21 cellular contexts compared by ENCODE assay signal in the genomic region with DNA sequence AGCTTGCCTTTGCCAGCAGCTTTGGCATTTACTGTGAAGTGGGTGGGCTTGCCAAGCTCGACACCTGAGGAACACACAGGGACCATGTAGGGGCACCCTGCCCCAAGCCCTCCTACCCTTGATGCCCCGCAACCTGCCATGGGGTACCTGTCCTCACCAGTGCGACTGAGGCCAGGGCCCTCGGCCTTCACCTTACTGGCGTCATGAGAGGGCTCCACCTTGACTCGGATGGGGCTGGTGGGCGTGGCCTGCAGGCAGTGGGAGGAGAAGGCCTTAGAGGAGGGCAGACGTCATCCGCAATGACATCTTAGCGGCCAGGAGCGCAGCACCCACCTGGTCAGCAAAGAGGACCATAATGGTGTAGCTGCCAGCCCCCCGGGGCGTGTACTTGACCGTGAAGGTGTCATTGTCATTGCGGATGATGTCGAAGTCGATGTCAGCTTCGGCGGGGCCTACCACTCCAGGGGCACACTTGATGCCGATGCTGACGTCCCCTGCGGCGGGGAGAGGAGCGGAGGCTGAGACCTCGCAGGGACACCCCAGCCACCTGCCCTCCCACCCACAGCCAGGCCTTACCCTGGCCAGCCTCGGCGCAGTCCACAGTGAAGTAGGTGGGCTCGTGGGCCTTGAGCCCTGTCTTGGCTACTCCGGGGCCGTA. TPM values are rescaled to one million over a fixed set of nuclear protein-coding genes. Genes with fewer than 3 reads are reported as not detected.
DNase-seq lines count a peak whose midpoint lies in the region; ATAC-seq, FAIRE-seq and TF ChIP-seq lines count a peak whose summit lies in the region.
"Had no signal": no experiment of that assay in that cellular context is flagged by ENCODE, and none has a peak within 500 bp of the region (broad histone marks: within the 10 kb centered on the region; RNA-seq: fewer than 3 reads in every experiment).

No MANE protein-coding gene starts in this region.

- no peak for DNase-seq in HepG2 (ENCODE audit: low spot score)
- no peak for DNase-seq in right lobe of liver
- no peak for DNase-seq in coronary artery (ENCODE audit: low spot score)
- no peak for DNase-seq in mammary epithelial cell
- DNase-seq in osteocyte (ENCODE audit: extremely low spot score, unreplicated experiment) = no peak
- DNase-seq: activated CD4-positive, alpha-beta T cell treated with anti-CD3 and anti-CD28 coated beads, Interleukin-2, amount 50 U/mL, for 48 hours; activated gamma-delta T cell treated with Interleukin-2 at 50 U/mL for 16 hours; dermis blood vessel endothelial cell; IMR-90; NCI-H1436; NCI-H510A; NK-92 treated with Interleukin-12 subunit alpha and Interleukin-12 subunit beta, amount 100 ng/mL, for 24 hours; Peyer's patch; stimulated activated CD4-positive, alpha-beta T cell treated with anti-CD3 and anti-CD28 coated beads, Interleukin-4, amount 100 ng/mL, for 4 hours had no signal

- H3K36me3 Mint-ChIP-seq in osteocyte (ENCODE audit: unreplicated experiment) = peaks cover 11% of the 10 kb centered on the region

- H4K20me1 ChIP-seq in HepG2 (ENCODE audit: insufficient read depth, low read length) (peaks cover 3% of the 10 kb centered on the region; the same call in 1 of the 2 replicates), mammary epithelial cell (ENCODE audit: insufficient read depth, low read length) (peaks cover 23% of the 10 kb centered on the region)

- no peak overlapping the region for H3K9ac ChIP-seq in HepG2 (ENCODE audit: insufficient read depth, low read depth, low read length)
- H3K9ac ChIP-seq in mammary epithelial cell (ENCODE audit: insufficient read depth, low read length) = no peak overlapping the region

- CTCF ChIA-PET in HepG2 (lab: Yijun Ruan, JAX; ENCODE audit: low intra/inter-chr PET ratio, low total read pairs) = no interaction called here
- CTCF ChIA-PET in mammary epithelial cell (lab: Charles Lee; ENCODE audit: low non-redundant PET) = no interaction called here

- in situ Hi-C loops in HepG2 (cut with HindIII; ENCODE audit: extremely low pct_ligation_motif_present, low pct_unique_long_range_greater_than_20kb) = no loop called here
- in situ Hi-C loops in mammary epithelial cell (cut with MboI; ENCODE audit: low sequenced_read_pairs in 2 of 2) = no loop called here

- BruUV-seq in HepG2 (replicated peaks; lab: Mats Ljungman, UMichigan) (no TSS peak), mammary epithelial cell (replicated peaks; lab: Mats Ljungman, UMichigan) (no TSS peak)

- dilution Hi-C loops in mammary epithelial cell (cut with HindIII; ENCODE audit: low sequenced_read_pairs) = no loop called here

- H3K27ac Mint-ChIP-seq in osteocyte (ENCODE audit: unreplicated experiment) = no peak overlapping the region
- H3K27ac Mint-ChIP-seq: T-helper 2 cell treated with Interferon-gamma antibody and Interleukin-4, amounts not matched to agents 5 μg/mL and 100 μg/mL, for 36 hours; WTC11 had no signal

- POLR2A ChIA-PET in HepG2 (lab: Yijun Ruan, JAX) = no interaction called here

- no peak for TF ChIP-seq RAD21 in HepG2 (CRISPR knock-in tag; IDR thresholded peaks at IDR 0.05)

- H3K79me2 ChIP-seq in HepG2 (ENCODE audit: insufficient read depth, low read length) (no peaks in the 10 kb centered on the region), mammary epithelial cell (ENCODE audit: insufficient read depth, low read length) (peaks cover 95% of the 10 kb centered on the region)

- 80% methylated on average over 2 of the region's 30 CpGs for WGBS in HepG2 (ENCODE audit: low lambda C conversion rate)
- no CpG with 5 or more reads among the region's 30 CpGs for WGBS in right lobe of liver (ENCODE audit: insufficient coverage, low coverage, low lambda C conversion rate, missing lambda C conversion rate)
- 84% methylated on average over 16 of the region's 30 CpGs for WGBS in mammary epithelial cell (ENCODE audit: low coverage, missing lambda C conversion rate)

- peaks cover 18% of the 10 kb centered on the region for H3K4me1 ChIP-seq in HepG2 (ENCODE audit: insufficient read depth, low read length)
- H3K4me1 ChIP-seq in right lobe of liver = peaks cover 0 to 5% (median 0%) of the 10 kb centered on the region in 4 donors
- peaks cover 22% of the 10 kb centered on the region for H3K4me1 ChIP-seq in mammary epithelial cell (ENCODE audit: insufficient read depth, low read length)
- H3K4me1 ChIP-seq: Peyer's patch had no signal

- FAIRE-seq in HepG2 (lab: Jason Lieb, UNC) = no peak
- FAIRE-seq: A204.1, G401.6 had no signal

- H3K9me3 ChIP-seq in HepG2 (ENCODE audit: low read length) (no peaks in the 10 kb centered on the region), right lobe of liver (no peaks in the 10 kb centered on the region), mammary epithelial cell (replicated peaks; ENCODE audit: insufficient read depth, low read length) (no peaks in the 10 kb centered on the region)
- H3K9me3 ChIP-seq: neutrophil, Peyer's patch had no signal

- H3K9me3 Mint-ChIP-seq in osteocyte (ENCODE audit: unreplicated experiment) = no peaks in the 10 kb centered on the region
- H3K9me3 Mint-ChIP-seq: T-helper 2 cell treated with Interferon-gamma antibody and Interleukin-4, amounts not matched to agents 5 μg/mL and 100 μg/mL, for 36 hours; WTC11 had no signal

- H3K4me1 Mint-ChIP-seq in osteocyte (ENCODE audit: unreplicated experiment) = peaks cover 7% of the 10 kb centered on the region
- H3K4me1 Mint-ChIP-seq: WTC11 had no signal

- TF ChIP-seq EP300 in HepG2 (IDR thresholded peaks at IDR 0.05; ENCODE audit: low read depth in 2 of 2, low read length in 2 of 2) (no peak), HepG2 (CRISPR knock-in tag; IDR thresholded peaks at IDR 0.05; ENCODE audit: borderline replicate concordance) (no peak)

- H3K4me3 Mint-ChIP-seq in osteocyte (ENCODE audit: unreplicated experiment) = no peak overlapping the region
- H3K4me3 Mint-ChIP-seq: T-helper 2 cell treated with Interferon-gamma antibody and Interleukin-4, amounts not matched to agents 5 μg/mL and 100 μg/mL, for 36 hours; WTC11 had no signal

- H3K27me3 ChIP-seq in HepG2 (ENCODE audit: control insufficient read depth in 1 of 2, insufficient read depth in 2 of 2, low read length in 2 of 2) = no peaks in the 10 kb centered on the region
- H3K27me3 ChIP-seq in right lobe of liver = no peaks in the 10 kb centered on the region
- H3K27me3 ChIP-seq in mammary epithelial cell (ENCODE audit: insufficient read depth, low read length) = no peaks in the 10 kb centered on the region
- H3K27me3 ChIP-seq: neutrophil, Peyer's patch had no signal

- peaks cover 27 to 62% of the 10 kb centered on the region in 2 experiments; a peak in 4 of 5 replicates for H3K36me3 ChIP-seq in HepG2 (replicated peaks in 1 of 2; ENCODE audit: control insufficient read depth in 1 of 2, insufficient read depth in 2 of 2, low read length in 2 of 2)
- peaks cover 0 to 3% (median 0%) of the 10 kb centered on the region in 4 donors for H3K36me3 ChIP-seq in right lobe of liver
- peaks cover 16% of the 10 kb centered on the region for H3K36me3 ChIP-seq in mammary epithelial cell (ENCODE audit: insufficient read depth, low read length)

- no peaks in the 10 kb centered on the region for H3K27me3 Mint-ChIP-seq in osteocyte (ENCODE audit: unreplicated experiment)

- H3K4me2 ChIP-seq in HepG2 (ENCODE audit: low read depth, low read length) = no peak overlapping the region
- H3K4me2 ChIP-seq in mammary epithelial cell (ENCODE audit: insufficient read depth, low read depth, low read length) = no peak overlapping the region

- TF ChIP-seq CTCF in HepG2 (CRISPR knock-in tag; IDR thresholded peaks at IDR 0.05) (no peak), right lobe of liver (IDR thresholded peaks at IDR 0.05) (no peak), coronary artery (IDR thresholded peaks at IDR 0.05) (no peak), mammary epithelial cell (conservative IDR thresholded peaks at IDR 0.05 in 1 of 2, IDR thresholded peaks at IDR 0.05 in 1 of 2; ENCODE audit: extremely low read depth in 1 of 2, insufficient read depth in 1 of 2, low read depth in 1 of 2, low read length in 2 of 2) (no peak), osteocyte (IDR thresholded peaks at IDR 0.05) (no peak)

- ATAC-seq in HepG2 (no peak), right lobe of liver (no peak), GM18519 (IDR thresholded peaks at IDR 0.05; ENCODE audit: low FRiP score, unreplicated experiment) (no peak)
- ATAC-seq: WTC11 had no signal

- intact Hi-C loops in HepG2 (cut with micrococcal nuclease; ENCODE audit: unreplicated experiment) = no loop called here
- intact Hi-C loops in right lobe of liver (cut with DNase I) = no loop called here
- intact Hi-C loops in mammary epithelial cell (cut with micrococcal nuclease) = no loop called here

- H3K27ac ChIP-seq in HepG2 (ENCODE audit: extremely low read length, insufficient read depth, low read length) = no peak overlapping the region
- no peak overlapping the region for H3K27ac ChIP-seq in right lobe of liver
- peak overlapping the region in 1 of 2 donors; percentile 55 for H3K27ac ChIP-seq in coronary artery
- H3K27ac ChIP-seq in mammary epithelial cell (ENCODE audit: insufficient read depth, low read depth, low read length) = no peak overlapping the region
- H3K27ac ChIP-seq: neutrophil, SK-N-MC had no signal

- no peak for TF ChIP-seq POLR2A in HepG2 (IDR thresholded peaks at IDR 0.05; ENCODE audit: insufficient read depth in 1 of 2, low read depth in 2 of 2, low read length in 2 of 2)
- no peak for TF ChIP-seq POLR2A in right lobe of liver (IDR thresholded peaks at IDR 0.05)

- no peak overlapping the region for H3K4me3 ChIP-seq in HepG2 (replicated peaks in 1 of 3; ENCODE audit: insufficient read depth in 1 of 3, low read depth in 2 of 3, low read length in 3 of 3)
- no peak overlapping the region for H3K4me3 ChIP-seq in right lobe of liver
- H3K4me3 ChIP-seq in coronary artery = peak overlapping the region; percentile 8
- no peak overlapping the region for H3K4me3 ChIP-seq in mammary epithelial cell (replicated peaks in 1 of 3; ENCODE audit: insufficient read depth in 1 of 3, low read depth in 2 of 3, low read length in 3 of 3)
- H3K4me3 ChIP-seq: Peyer's patch, SK-N-MC had no signal

- H2AFZ ChIP-seq in HepG2 (ENCODE audit: low read length) (no peak overlapping the region), mammary epithelial cell (ENCODE audit: low read depth, low read length) (no peak overlapping the region)

RNA-seq across cellular contexts. Expression of a gene that starts 12.2 kb away (rescaled TPM):
- total RNA-seq in HepG2 (2016; rRNA removed; fragmentation: Illumina TruSeq; extraction: Trizol) = 119 and 174 TPM in 2 replicates
- total RNA-seq in HepG2 (2016; cell fraction: cytosol; rRNA removed; fragmentation: Illumina TruSeq; extraction: Trizol; ENCODE audit: low read depth) = 13.2 and 13.4 TPM in 2 replicates
- 90.0 and 191 TPM in 2 replicates for total RNA-seq in HepG2 (2016; cell fraction: insoluble cytoplasmic fraction; rRNA removed; fragmentation: Illumina TruSeq; extraction: Trizol)
- total RNA-seq in HepG2 (2016; cell fraction: membrane; rRNA removed; fragmentation: Illumina TruSeq; extraction: Trizol) = 36.3 and 36.5 TPM in 2 replicates
- total RNA-seq in HepG2 (2016; cell fraction: nucleus; rRNA removed; fragmentation: Illumina TruSeq; extraction: Trizol) = 184 and 199 TPM in 2 replicates
- 83.4 and 117 TPM in 2 replicates for polyA plus RNA-seq in HepG2 (2011; rRNA removed)
- 51.4 and 75.1 TPM in 2 replicates for polyA plus RNA-seq in HepG2 (2011; cell fraction: cytosol; rRNA removed)
- polyA plus RNA-seq in HepG2 (2011; cell fraction: nucleus; rRNA removed) = 546 and 648 TPM in 2 replicates
- polyA plus RNA-seq in HepG2 (2012) = 102 and 157 TPM in 2 replicates
- 12.4 and 15.1 TPM in 2 replicates for polyA plus RNA-seq in HepG2 (2016; cell fraction: cytosol; fragmentation: Illumina TruSeq; extraction: Trizol; ENCODE audit: low read depth)
- polyA plus RNA-seq in HepG2 (2016; cell fraction: insoluble cytoplasmic fraction; fragmentation: Illumina TruSeq; extraction: Trizol; ENCODE audit: low read depth) = 93.9 and 131 TPM in 2 replicates
- polyA plus RNA-seq in HepG2 (2016; cell fraction: membrane; fragmentation: Illumina TruSeq; extraction: Trizol; ENCODE audit: low read depth) = 22.9 and 27.1 TPM in 2 replicates
- polyA plus RNA-seq in HepG2 (2016; cell fraction: nucleus; fragmentation: Illumina TruSeq; extraction: Trizol; ENCODE audit: insufficient read depth, low read depth) = 309 and 326 TPM in 2 replicates
- 637 and 802 TPM in 2 replicates for polyA minus RNA-seq in HepG2 (2011; rRNA and poly(A)+ RNA removed; ENCODE audit: low replicate concordance)
- 304 and 314 TPM in 2 replicates for polyA minus RNA-seq in HepG2 (2011; cell fraction: cytosol; rRNA and poly(A)+ RNA removed)
- polyA minus RNA-seq in HepG2 (2011; cell fraction: nucleus; rRNA and poly(A)+ RNA removed) = 230 and 260 TPM in 2 replicates
- 100 to 1,000 TPM in 1 of 6 experiments, 10 to 100 TPM in 5; 46.8 to 124 (median 82.6) TPM for total RNA-seq in right lobe of liver
- 1,000 to 10,000 TPM; 1,826 to 3,975 TPM for total RNA-seq in mammary epithelial cell
- 681 TPM for polyA plus RNA-seq in mammary epithelial cell
- polyA minus RNA-seq in mammary epithelial cell = 2,798 TPM
- total RNA-seq in osteocyte = 2,024 and 2,203 TPM in 2 replicates

RNA-seq across cellular contexts. Expression of a gene that starts 16.9 kb away (rescaled TPM):
- 10.4 and 14.5 TPM in 2 replicates for total RNA-seq in HepG2 (2016; rRNA removed; fragmentation: Illumina TruSeq; extraction: Trizol)
- 23.2 and 32.8 TPM in 2 replicates for total RNA-seq in HepG2 (2016; cell fraction: cytosol; rRNA removed; fragmentation: Illumina TruSeq; extraction: Trizol; ENCODE audit: low read depth)
- total RNA-seq in HepG2 (2016; cell fraction: insoluble cytoplasmic fraction; rRNA removed; fragmentation: Illumina TruSeq; extraction: Trizol) = 8.8 and 14.4 TPM in 2 replicates
- 27.8 and 36.0 TPM in 2 replicates for total RNA-seq in HepG2 (2016; cell fraction: membrane; rRNA removed; fragmentation: Illumina TruSeq; extraction: Trizol)
- total RNA-seq in HepG2 (2016; cell fraction: nucleus; rRNA removed; fragmentation: Illumina TruSeq; extraction: Trizol) = 9.2 and 9.7 TPM in 2 replicates
- 14.9 and 19.1 TPM in 2 replicates for polyA plus RNA-seq in HepG2 (2011; rRNA removed)
- polyA plus RNA-seq in HepG2 (2011; cell fraction: cytosol; rRNA removed) = 16.0 and 18.2 TPM in 2 replicates
- 49.8 and 50.2 TPM in 2 replicates for polyA plus RNA-seq in HepG2 (2011; cell fraction: nucleus; rRNA removed)
- polyA plus RNA-seq in HepG2 (2012) = 17.5 and 18.8 TPM in 2 replicates
- 74.7 and 108 TPM in 2 replicates for polyA plus RNA-seq in HepG2 (2016; cell fraction: cytosol; fragmentation: Illumina TruSeq; extraction: Trizol; ENCODE audit: low read depth)
- polyA plus RNA-seq in HepG2 (2016; cell fraction: insoluble cytoplasmic fraction; fragmentation: Illumina TruSeq; extraction: Trizol; ENCODE audit: low read depth) = 25.4 and 35.1 TPM in 2 replicates
- polyA plus RNA-seq in HepG2 (2016; cell fraction: membrane; fragmentation: Illumina TruSeq; extraction: Trizol; ENCODE audit: low read depth) = 69.7 and 96.5 TPM in 2 replicates
- 38.7 and 39.0 TPM in 2 replicates for polyA plus RNA-seq in HepG2 (2016; cell fraction: nucleus; fragmentation: Illumina TruSeq; extraction: Trizol; ENCODE audit: insufficient read depth, low read depth)
- 13.3 and 53.4 TPM in 2 replicates for polyA minus RNA-seq in HepG2 (2011; rRNA and poly(A)+ RNA removed; ENCODE audit: low replicate concordance)
- polyA minus RNA-seq in HepG2 (2011; cell fraction: cytosol; rRNA and poly(A)+ RNA removed) = 9.3 and 9.9 TPM in 2 replicates
- 6.2 and 7.2 TPM in 2 replicates for polyA minus RNA-seq in HepG2 (2011; cell fraction: nucleus; rRNA and poly(A)+ RNA removed)
- total RNA-seq in right lobe of liver = 10 to 100 TPM; 19.8 to 28.8 (median 24.2) TPM
- 10 to 100 TPM; 22.7 to 71.9 TPM for total RNA-seq in mammary epithelial cell
- polyA plus RNA-seq in mammary epithelial cell = 51.6 TPM
- polyA minus RNA-seq in mammary epithelial cell = 55.3 TPM
- 68.9 and 73.1 TPM in 2 replicates for total RNA-seq in osteocyte

RNA-seq across cellular contexts. Expression of a gene that starts 36.0 kb away (rescaled TPM):
- total RNA-seq in HepG2 (2016; rRNA removed; fragmentation: Illumina TruSeq; extraction: Trizol) = 2,381 and 2,883 TPM in 2 replicates
- 2,845 and 3,163 TPM in 2 replicates for total RNA-seq in HepG2 (2016; cell fraction: cytosol; rRNA removed; fragmentation: Illumina TruSeq; extraction: Trizol; ENCODE audit: low read depth)
- 2,364 and 2,968 TPM in 2 replicates for total RNA-seq in HepG2 (2016; cell fraction: insoluble cytoplasmic fraction; rRNA removed; fragmentation: Illumina TruSeq; extraction: Trizol)
- 6,021 and 6,074 TPM in 2 replicates for total RNA-seq in HepG2 (2016; cell fraction: membrane; rRNA removed; fragmentation: Illumina TruSeq; extraction: Trizol)
- 936 and 1,040 TPM in 2 replicates for total RNA-seq in HepG2 (2016; cell fraction: nucleus; rRNA removed; fragmentation: Illumina TruSeq; extraction: Trizol)
- polyA plus RNA-seq in HepG2 (2011; rRNA removed) = 4,713 and 5,167 TPM in 2 replicates
- polyA plus RNA-seq in HepG2 (2011; cell fraction: cytosol; rRNA removed) = 7,297 and 8,438 TPM in 2 replicates
- polyA plus RNA-seq in HepG2 (2011; cell fraction: nucleus; rRNA removed) = 1,715 and 1,756 TPM in 2 replicates
- polyA plus RNA-seq in HepG2 (2012) = 3,170 and 4,590 TPM in 2 replicates
- 5,111 and 5,676 TPM in 2 replicates for polyA plus RNA-seq in HepG2 (2016; cell fraction: cytosol; fragmentation: Illumina TruSeq; extraction: Trizol; ENCODE audit: low read depth)
- polyA plus RNA-seq in HepG2 (2016; cell fraction: insoluble cytoplasmic fraction; fragmentation: Illumina TruSeq; extraction: Trizol; ENCODE audit: low read depth) = 3,496 and 3,549 TPM in 2 replicates
- 7,184 and 7,370 TPM in 2 replicates for polyA plus RNA-seq in HepG2 (2016; cell fraction: membrane; fragmentation: Illumina TruSeq; extraction: Trizol; ENCODE audit: low read depth)
- polyA plus RNA-seq in HepG2 (2016; cell fraction: nucleus; fragmentation: Illumina TruSeq; extraction: Trizol; ENCODE audit: insufficient read depth, low read depth) = 1,977 and 1,989 TPM in 2 replicates
- 1,812 and 2,162 TPM in 2 replicates for polyA minus RNA-seq in HepG2 (2011; rRNA and poly(A)+ RNA removed; ENCODE audit: low replicate concordance)
- polyA minus RNA-seq in HepG2 (2011; cell fraction: cytosol; rRNA and poly(A)+ RNA removed) = 929 and 970 TPM in 2 replicates
- 272 and 332 TPM in 2 replicates for polyA minus RNA-seq in HepG2 (2011; cell fraction: nucleus; rRNA and poly(A)+ RNA removed)
- 1,000 to 10,000 TPM in 5 of 6 experiments, 100 to 1,000 TPM in 1; 899 to 1,899 (median 1,157) TPM for total RNA-seq in right lobe of liver
- 1,000 to 10,000 TPM; 1,996 to 2,155 TPM for total RNA-seq in mammary epithelial cell
- polyA plus RNA-seq in mammary epithelial cell = 5,021 TPM
- polyA minus RNA-seq in mammary epithelial cell = 1,289 TPM
- 2,857 and 2,892 TPM in 2 replicates for total RNA-seq in osteocyte

RNA-seq across cellular contexts. Expression of a gene that starts 46.8 kb away (rescaled TPM):
- total RNA-seq in HepG2 (2016; rRNA removed; fragmentation: Illumina TruSeq; extraction: Trizol) (4.6 and 4.7 TPM in 2 replicates), right lobe of liver (10 to 100 TPM; 11.7 to 19.5 (median 14.9) TPM), mammary epithelial cell (10 to 100 TPM; 17.8 to 30.5 TPM), osteocyte (27.9 and 28.1 TPM in 2 replicates)
- total RNA-seq in HepG2 (2016; cell fraction: cytosol; rRNA removed; fragmentation: Illumina TruSeq; extraction: Trizol; ENCODE audit: low read depth) = 3.2 and 3.4 TPM in 2 replicates
- 3.9 and 5.0 TPM in 2 replicates for total RNA-seq in HepG2 (2016; cell fraction: insoluble cytoplasmic fraction; rRNA removed; fragmentation: Illumina TruSeq; extraction: Trizol)
- total RNA-seq in HepG2 (2016; cell fraction: membrane; rRNA removed; fragmentation: Illumina TruSeq; extraction: Trizol) = 8.0 and 8.2 TPM in 2 replicates
- total RNA-seq in HepG2 (2016; cell fraction: nucleus; rRNA removed; fragmentation: Illumina TruSeq; extraction: Trizol) = 5.1 and 5.8 TPM in 2 replicates
- polyA plus RNA-seq in HepG2 (2011; rRNA removed) (12.3 and 16.5 TPM in 2 replicates), mammary epithelial cell (25.2 TPM)
- polyA plus RNA-seq in HepG2 (2011; cell fraction: cytosol; rRNA removed) = 13.3 and 15.2 TPM in 2 replicates
- 17.5 and 18.0 TPM in 2 replicates for polyA plus RNA-seq in HepG2 (2011; cell fraction: nucleus; rRNA removed)
- 8.0 and 11.7 TPM in 2 replicates for polyA plus RNA-seq in HepG2 (2012)
- polyA plus RNA-seq in HepG2 (2016; cell fraction: cytosol; fragmentation: Illumina TruSeq; extraction: Trizol; ENCODE audit: low read depth) = 4.0 and 4.8 TPM in 2 replicates
- polyA plus RNA-seq in HepG2 (2016; cell fraction: insoluble cytoplasmic fraction; fragmentation: Illumina TruSeq; extraction: Trizol; ENCODE audit: low read depth) = 4.8 and 4.9 TPM in 2 replicates
- polyA plus RNA-seq in HepG2 (2016; cell fraction: membrane; fragmentation: Illumina TruSeq; extraction: Trizol; ENCODE audit: low read depth) = 9.1 and 9.5 TPM in 2 replicates
- polyA plus RNA-seq in HepG2 (2016; cell fraction: nucleus; fragmentation: Illumina TruSeq; extraction: Trizol; ENCODE audit: insufficient read depth, low read depth) = 5.5 and 8.8 TPM in 2 replicates
- polyA minus RNA-seq in HepG2 (2011; rRNA and poly(A)+ RNA removed; ENCODE audit: low replicate concordance) = 24.1 and 42.4 TPM in 2 replicates
- 5.9 and 6.7 TPM in 2 replicates for polyA minus RNA-seq in HepG2 (2011; cell fraction: cytosol; rRNA and poly(A)+ RNA removed)
- 4.2 and 5.0 TPM in 2 replicates for polyA minus RNA-seq in HepG2 (2011; cell fraction: nucleus; rRNA and poly(A)+ RNA removed)
- polyA minus RNA-seq in mammary epithelial cell = 20.6 TPM

RNA-seq across cellular contexts. Expression of a gene that starts 49.1 kb away (rescaled TPM):
- total RNA-seq in HepG2 (2016; rRNA removed; fragmentation: Illumina TruSeq; extraction: Trizol) = 6.3 and 16.8 TPM in 2 replicates
- total RNA-seq in HepG2 (2016; cell fraction: cytosol; rRNA removed; fragmentation: Illumina TruSeq; extraction: Trizol; ENCODE audit: low read depth) = 5.9 and 8.5 TPM in 2 replicates
- total RNA-seq in HepG2 (2016; cell fraction: insoluble cytoplasmic fraction; rRNA removed; fragmentation: Illumina TruSeq; extraction: Trizol) = 4.8 and 17.3 TPM in 2 replicates
- total RNA-seq in HepG2 (2016; cell fraction: membrane; rRNA removed; fragmentation: Illumina TruSeq; extraction: Trizol) = 5.5 and 6.3 TPM in 2 replicates
- total RNA-seq in HepG2 (2016; cell fraction: nucleus; rRNA removed; fragmentation: Illumina TruSeq; extraction: Trizol) = 17.9 and 26.2 TPM in 2 replicates
- polyA plus RNA-seq in HepG2 (2011; rRNA removed) = 27.9 and 30.9 TPM in 2 replicates
- 8.7 and 11.6 TPM in 2 replicates for polyA plus RNA-seq in HepG2 (2011; cell fraction: cytosol; rRNA removed)
- 281 and 287 TPM in 2 replicates for polyA plus RNA-seq in HepG2 (2011; cell fraction: nucleus; rRNA removed)
- 16.8 and 21.1 TPM in 2 replicates for polyA plus RNA-seq in HepG2 (2012)
- polyA plus RNA-seq in HepG2 (2016; cell fraction: cytosol; fragmentation: Illumina TruSeq; extraction: Trizol; ENCODE audit: low read depth) = 2.5 and 2.9 TPM in 2 replicates
- 5.3 and 7.9 TPM in 2 replicates for polyA plus RNA-seq in HepG2 (2016; cell fraction: insoluble cytoplasmic fraction; fragmentation: Illumina TruSeq; extraction: Trizol; ENCODE audit: low read depth)
- polyA plus RNA-seq in HepG2 (2016; cell fraction: membrane; fragmentation: Illumina TruSeq; extraction: Trizol; ENCODE audit: low read depth) = 4.2 and 4.6 TPM in 2 replicates
- 70.8 TPM in 2 replicates for polyA plus RNA-seq in HepG2 (2016; cell fraction: nucleus; fragmentation: Illumina TruSeq; extraction: Trizol; ENCODE audit: insufficient read depth, low read depth)
- 16.6 and 35.2 TPM in 2 replicates for polyA minus RNA-seq in HepG2 (2011; rRNA and poly(A)+ RNA removed; ENCODE audit: low replicate concordance)
- polyA minus RNA-seq in HepG2 (2011; cell fraction: cytosol; rRNA and poly(A)+ RNA removed) = 7.0 and 7.2 TPM in 2 replicates
- polyA minus RNA-seq in HepG2 (2011; cell fraction: nucleus; rRNA and poly(A)+ RNA removed) = 23.2 and 28.2 TPM in 2 replicates
- 10 to 100 TPM; 12.6 to 23.0 (median 17.3) TPM for total RNA-seq in right lobe of liver
- total RNA-seq in mammary epithelial cell = 10 to 100 TPM; 19.5 to 31.0 TPM
- polyA plus RNA-seq in mammary epithelial cell = 18.6 TPM
- polyA minus RNA-seq in mammary epithelial cell = 22.8 TPM
- 46.2 and 47.3 TPM in 2 replicates for total RNA-seq in osteocyte

Comparison
In these comparisons a context has a peak if more than half of its experiments do, and no peak if none do; other contexts are left out.
1. RNA of a gene that starts 12.2 kb away (total RNA-seq): 1,826 to 3,975 TPM in mammary epithelial cell and 2,024 to 2,203 TPM in osteocyte; 13.2 to 199 TPM in HepG2 and 46.8 to 124 TPM in right lobe of liver; every median in the first group is over 4 times any median in the second.